ENCODE assay signal across 8 cellular contexts in genomic region chr2:224982910-224983688, GRCh38. TPM values are rescaled to one million over a fixed set of nuclear protein-coding genes. Genes with fewer than 3 reads are reported as not detected.
DNase-seq lines count a peak whose midpoint lies in the region; ATAC-seq and TF ChIP-seq lines count a peak whose summit lies in the region.

No MANE protein-coding gene starts in this region.

- no peaks in the 10 kb centered on the region for H3K9me3 ChIP-seq in AG04450 (ENCODE audit: control insufficient read depth, insufficient read depth, low read length)
- no peaks in the 10 kb centered on the region for H3K9me3 ChIP-seq in MG63
- no peaks in the 10 kb centered on the region for H3K9me3 ChIP-seq in vagina

- H3K4me1 ChIP-seq in vagina = peaks cover 15% of the 10 kb centered on the region

- H3K36me3 ChIP-seq in MG63 (no peaks in the 10 kb centered on the region), vagina (no peaks in the 10 kb centered on the region)

- H3K27ac Mint-ChIP-seq in activated naive CD8-positive, alpha-beta T cell treated with anti-CD3 and anti-CD28 coated beads, Interleukin-2, amount 50 U/mL, for 24 hours = peak overlapping the region; percentile 74

- H3K27me3 Mint-ChIP-seq in activated naive CD8-positive, alpha-beta T cell treated with anti-CD3 and anti-CD28 coated beads, Interleukin-2, amount 50 U/mL, for 24 hours = no peaks in the 10 kb centered on the region

- POLR2A ChIA-PET in AG04450 (lab: Yijun Ruan, JAX) = interaction anchor here (0.7 kb wide), 3 partner anchors 39 to 388 kb away, joined by 3 to 5 read pairs (median 3); no protein-coding TSS in a partner anchor

- CTCF ChIA-PET in AG04450 (lab: Charles Lee) = interaction anchor here (0.7 to 9.6 kb wide), 3 partner anchors 19 to 205 kb away, joined by 3 to 84 read pairs (median 5); no protein-coding TSS in a partner anchor

- H3K27me3 ChIP-seq in AG04450 (ENCODE audit: control insufficient read depth, insufficient read depth, low read length) (no peaks in the 10 kb centered on the region), MG63 (no peaks in the 10 kb centered on the region), vagina (no peaks in the 10 kb centered on the region)

- TF ChIP-seq CTCF in AG04450 (IDR thresholded peaks at IDR 0.05; ENCODE audit: low read depth, low read length) (no peak), vagina (IDR thresholded peaks at IDR 0.05) (no peak)

- H3K27ac ChIP-seq in AG04450 (ENCODE audit: low read depth, low read length) (peak overlapping the region; percentile 88), vagina (peak overlapping the region; percentile 77)

- no peak for TF ChIP-seq POLR2A in vagina (IDR thresholded peaks at IDR 0.05)

- peaks cover 7% of the 10 kb centered on the region for H3K9me3 Mint-ChIP-seq in activated naive CD8-positive, alpha-beta T cell treated with anti-CD3 and anti-CD28 coated beads, Interleukin-2, amount 50 U/mL, for 24 hours

- peak overlapping the region; percentile 50 for H3K4me3 ChIP-seq in AG04450 (ENCODE audit: low read depth, low read length)
- peak overlapping the region; percentile 38 for H3K4me3 ChIP-seq in MG63
- peak overlapping the region; percentile 27 to 30 for H3K4me3 ChIP-seq in vagina

- DNase-seq in AG04450 (ENCODE audit: low read depth, low spot score) (peak; percentile 61), MG63 (peak; percentile 27), medulla oblongata (ENCODE audit: extremely low spot score) (peak; percentile 63), vagina (ENCODE audit: extremely low spot score in 2 of 2) (no peak), NCI-H1436 (lab: John Stamatoyannopoulos, UW) (no peak), ecto neural progenitor cell (ENCODE audit: low spot score) (no peak)
- peak; percentile 31 for DNase-seq in activated naive CD8-positive, alpha-beta T cell treated with anti-CD3 and anti-CD28 coated beads, Interleukin-2, amount 50 U/mL, for 24 hours

- H3K4me3 Mint-ChIP-seq in activated naive CD8-positive, alpha-beta T cell treated with anti-CD3 and anti-CD28 coated beads, Interleukin-2, amount 50 U/mL, for 24 hours = peak overlapping the region; percentile 72

- H3K4me1 Mint-ChIP-seq in activated naive CD8-positive, alpha-beta T cell treated with anti-CD3 and anti-CD28 coated beads, Interleukin-2, amount 50 U/mL, for 24 hours = peaks cover 74% of the 10 kb centered on the region

- intact Hi-C loops in vagina (cut with DNase I) = no loop called here

- peaks cover 18% of the 10 kb centered on the region for H3K36me3 Mint-ChIP-seq in activated naive CD8-positive, alpha-beta T cell treated with anti-CD3 and anti-CD28 coated beads, Interleukin-2, amount 50 U/mL, for 24 hours (ENCODE audit: low read depth)

- peak; percentile 63 for ATAC-seq in GM19372 (IDR thresholded peaks at IDR 0.05; ENCODE audit: low read depth, unreplicated experiment)
- no peak for ATAC-seq in activated naive CD8-positive, alpha-beta T cell treated with anti-CD3 and anti-CD28 coated beads, Interleukin-2, amount 50 U/mL, for 24 hours

RNA-seq across cellular contexts. Expression of gene DOCK10, which starts 59.2 kb away (rescaled TPM):
- polyA plus RNA-seq in AG04450 (2011; rRNA removed) = 53.0 and 54.7 TPM in 2 replicates
- polyA minus RNA-seq in AG04450 (2011; rRNA and poly(A)+ RNA removed) = 113 and 119 TPM in 2 replicates
- 3.4 and 10.1 TPM in 2 replicates for total RNA-seq in MG63 (2014; rRNA removed; shearing (Covaris generic); ENCODE audit: low replicate concordance)
- 9.8 TPM for total RNA-seq in vagina

Comparison
In these comparisons a context has a peak if more than half of its experiments do, and no peak if none do; other contexts are left out.
1. DNase-seq: peak in AG04450 (single experiment), MG63 (single experiment), activated naive CD8-positive, alpha-beta T cell treated with anti-CD3 and anti-CD28 coated beads, Interleukin-2, amount 50 U/mL, for 24 hours (single experiment) and medulla oblongata (single experiment); none in vagina (0 of 2), NCI-H1436 (single experiment) and ecto neural progenitor cell (single experiment).
2. Peak in every context shown above with its lines, with median percentiles within 50 percentile points of each other: H3K4me3 ChIP-seq.